Comparison of ENCODE assay signal across 31 cellular contexts in the genomic region with DNA sequence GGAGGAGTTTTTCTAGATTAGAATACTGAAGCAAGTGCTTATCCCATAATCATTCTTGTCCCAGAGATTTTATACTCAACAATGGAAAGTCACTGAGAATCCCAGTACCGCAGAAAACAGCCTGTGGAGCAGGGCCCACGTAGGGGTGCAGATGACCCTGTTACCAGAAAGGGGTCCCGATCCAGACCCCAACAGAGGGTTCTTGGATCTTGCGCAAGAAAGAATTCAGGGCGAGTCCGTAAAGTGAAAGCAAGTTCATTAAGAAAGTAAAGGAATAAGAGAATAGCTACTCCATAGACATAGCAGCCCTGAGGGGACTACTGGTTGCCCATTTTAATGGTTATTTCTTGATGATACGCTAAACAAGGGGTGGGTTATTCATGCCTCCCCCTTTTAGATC. TPM values are rescaled to one million over a fixed set of nuclear protein-coding genes. Genes with fewer than 3 reads are reported as not detected.
"Had no signal": no experiment of that assay in that cellular context is flagged by ENCODE, and none has a peak within 500 bp of the region (broad histone marks: within the 10 kb centered on the region; RNA-seq: fewer than 3 reads in every experiment).

No MANE protein-coding gene starts in this region.

- H3K4me1 ChIP-seq: heart right ventricle, lower lobe of right lung, pancreas, prostate gland had no signal

- H3K4me3 ChIP-seq: esophagus squamous epithelium, heart right ventricle, lower lobe of right lung, pancreas, prostate gland, thyroid gland had no signal

- H3K27me3 ChIP-seq: pancreas, thyroid gland had no signal

- H3K27ac ChIP-seq: heart right ventricle, lower lobe of right lung, neutrophil, pancreas, prostate gland had no signal

- H3K4me1 Mint-ChIP-seq: activated T-helper 17 cell treated with anti-CD3 and anti-CD28 coated beads, Interleukin-2, amount 50 U/mL, for 72 hours; nephron had no signal

- DNase-seq: activated CD4-positive, alpha-beta T cell treated with anti-CD3 and anti-CD28 coated beads for 4 hours; activated CD4-positive, alpha-beta T cell treated with anti-CD3 and anti-CD28 coated beads, Interleukin-2, amount 50 U/mL, for 48 hours; activated CD4-positive, CD25-positive, alpha-beta regulatory T cell; activated CD8-positive, alpha-beta memory T cell treated with anti-CD3 and anti-CD28 coated beads, Interleukin-2, amount 50 U/mL, for 4 hours; activated naive CD8-positive, alpha-beta T cell treated with anti-CD3 and anti-CD28 coated beads, Interleukin-2, amount 50 U/mL, for 24 hours; activated T-cell treated with anti-CD3 and anti-CD28 coated beads, Interleukin-2, amount 50 U/mL, for 4 hours; amygdala; caudate nucleus; endodermal cell; esophagus squamous epithelium; foreskin melanocyte; heart right ventricle; lower lobe of right lung; mesendoderm; pancreas; stimulated activated CD4-positive, alpha-beta T cell treated with anti-CD3 and anti-CD28 coated beads, Interleukin-15, amount 100 ng/mL, for 24 hours; stimulated activated CD4-positive, alpha-beta T cell treated with anti-CD3 and anti-CD28 coated beads, Interleukin-2, amount 100 ng/mL, for 24 hours; stimulated activated naive B cell treated with anti-CD40 and anti-IgM and Interleukin-4, amounts not matched to agents 10 μg/mL and 1 μg/mL and 100 μg/mL, for 72 hours; stomach; T-cell; thyroid gland had no signal

- H3K36me3 Mint-ChIP-seq: activated naive CD4-positive, alpha-beta T cell treated with anti-CD3 and anti-CD28 coated beads, Interleukin-2, amount 50 U/mL, for 24 hours; T-cell had no signal

- ATAC-seq: activated naive CD8-positive, alpha-beta T cell treated with anti-CD3 and anti-CD28 coated beads, Interleukin-2, amount 50 U/mL, for 24 hours; activated T-helper 17 cell treated with anti-CD3 and anti-CD28 coated beads, Interleukin-2, amount 50 U/mL, for 72 hours; heart right ventricle; left lobe of liver; pancreas; T-cell had no signal

- H3K4me3 Mint-ChIP-seq: activated naive CD4-positive, alpha-beta T cell treated with anti-CD3 and anti-CD28 coated beads, Interleukin-2, amount 50 U/mL, for 24 hours; activated naive CD8-positive, alpha-beta T cell treated with anti-CD3 and anti-CD28 coated beads, Interleukin-2, amount 50 U/mL, for 24 hours; activated T-cell treated with anti-CD3 and anti-CD28 coated beads, Interleukin-2, amount 50 U/mL, for 4 hours; activated T-helper 17 cell treated with anti-CD3 and anti-CD28 coated beads, Interleukin-2, amount 50 U/mL, for 72 hours; endodermal cell; nephron had no signal

- H3K9me3 Mint-ChIP-seq: activated naive CD4-positive, alpha-beta T cell treated with anti-CD3 and anti-CD28 coated beads, Interleukin-2, amount 50 U/mL, for 24 hours; activated T-cell treated with anti-CD3 and anti-CD28 coated beads, Interleukin-2, amount 50 U/mL, for 4 hours had no signal

- H3K27ac Mint-ChIP-seq: activated naive CD4-positive, alpha-beta T cell treated with anti-CD3 and anti-CD28 coated beads, Interleukin-2, amount 50 U/mL, for 24 hours; activated naive CD8-positive, alpha-beta T cell treated with anti-CD3 and anti-CD28 coated beads, Interleukin-2, amount 50 U/mL, for 24 hours; activated T-helper 17 cell treated with anti-CD3 and anti-CD28 coated beads, Interleukin-2, amount 50 U/mL, for 72 hours; endodermal cell; nephron; T-cell had no signal

- H3K36me3 ChIP-seq: esophagus squamous epithelium, heart right ventricle, lower lobe of right lung, neutrophil, pancreas, prostate gland, thyroid gland had no signal

- H3K9me3 ChIP-seq: esophagus squamous epithelium, heart right ventricle, lower lobe of right lung, neutrophil, pancreas, prostate gland, stomach, thyroid gland had no signal

RNA-seq across cellular contexts. Expression of a gene that starts 2.6 kb away (rescaled TPM):
- total RNA-seq: activated CD8-positive, alpha-beta memory T cell treated with anti-CD3 and anti-CD28 coated beads for 36 hours; activated T-helper 17 cell treated with anti-CD3 and anti-CD28 coated beads, Interleukin-2, amount 50 U/mL, for 72 hours; glomerular endothelial cell; mononuclear cell; T-helper 2 cell treated with Interferon-gamma antibody and Interleukin-4, amounts not matched to agents 100 ng/mL and 5 ng/mL, for 36 hours had no signal
